ENCODE assay signal across 8 cellular contexts in genomic region chr17:57911834-57912673, GRCh38. TPM values are rescaled to one million over a fixed set of nuclear protein-coding genes. Genes with fewer than 3 reads are reported as not detected.
A peak's percentile ranks its signal among the peaks of the same experiment; 100 is the strongest.
DNase-seq lines count a peak whose midpoint lies in the region; ATAC-seq, FAIRE-seq and TF ChIP-seq lines count a peak whose summit lies in the region.

No MANE protein-coding gene starts in this region.

- no peak overlapping the region for H3K4me3 Mint-ChIP-seq in endodermal cell
- no peak overlapping the region for H3K4me3 Mint-ChIP-seq in nephron
- no peak overlapping the region for H3K4me3 Mint-ChIP-seq in activated T-cell treated with anti-CD3 and anti-CD28 coated beads, Interleukin-2, amount 50 U/mL, for 72 hours

- H3K27me3 Mint-ChIP-seq in endodermal cell (ENCODE audit: insufficient read depth), result no peaks in the 10 kb centered on the region
- H3K27me3 Mint-ChIP-seq in nephron (ENCODE audit: low read depth), result peaks cover 4% of the 10 kb centered on the region
- peaks cover 6% of the 10 kb centered on the region for H3K27me3 Mint-ChIP-seq in activated T-cell treated with anti-CD3 and anti-CD28 coated beads, Interleukin-2, amount 50 U/mL, for 72 hours (ENCODE audit: low read depth)

- no peak overlapping the region for H3K4me3 ChIP-seq in endodermal cell (ENCODE audit: low read length)

- no peak for DNase-seq in D721Med (ENCODE audit: insufficient read length, low spot score)
- peak; percentile 93 to 96 for DNase-seq in NCI-H446 (lab: John Stamatoyannopoulos, UW)
- peak; percentile 77 for DNase-seq in endodermal cell
- DNase-seq in activated gamma-delta T cell (lab: John Stamatoyannopoulos, UW), result no peak
- no peak for DNase-seq in mesenteric fat pad (ENCODE audit: low spot score)
- no peak for DNase-seq in SIG-M5 treated with dmso at 0.1 percent for 504 hours (lab: John Stamatoyannopoulos, UW; ENCODE audit: unreplicated experiment)
- DNase-seq in activated T-cell treated with anti-CD3 and anti-CD28 coated beads, Interleukin-2, amount 50 U/mL, for 72 hours, result no peak

- 83 to 85% methylated on average over 9 to 13 of the region's 13 CpGs for WGBS in endodermal cell (ENCODE audit: insufficient coverage in 1 of 2, insufficient read length in 1 of 2), 2 experiments

- H3K27me3 ChIP-seq in endodermal cell (ENCODE audit: control insufficient read depth, insufficient read depth, low read length, poor library complexity, severe bottlenecking), result no peaks in the 10 kb centered on the region

- FAIRE-seq in D721Med (lab: Jason Lieb, UNC), result no peak

- no peak for ATAC-seq in activated T-cell treated with anti-CD3 and anti-CD28 coated beads, Interleukin-2, amount 50 U/mL, for 72 hours (replicated peaks in 1 of 2)

- H3K36me3 Mint-ChIP-seq in endodermal cell (ENCODE audit: low read depth), result no peaks in the 10 kb centered on the region
- H3K36me3 Mint-ChIP-seq in nephron (ENCODE audit: low read depth), result no peaks in the 10 kb centered on the region
- H3K36me3 Mint-ChIP-seq in activated T-cell treated with anti-CD3 and anti-CD28 coated beads, Interleukin-2, amount 50 U/mL, for 72 hours (ENCODE audit: insufficient read depth in 2 of 2), result no peaks in the 10 kb centered on the region

- H3K36me3 ChIP-seq in endodermal cell (ENCODE audit: control insufficient read depth, insufficient read depth, low read length), result no peaks in the 10 kb centered on the region

- H3K9me3 ChIP-seq in endodermal cell (ENCODE audit: control insufficient read depth, low read length), result no peaks in the 10 kb centered on the region

- peak overlapping the region; percentile 79 for H3K27ac ChIP-seq in endodermal cell (ENCODE audit: low read depth, low read length)

- H3K9ac ChIP-seq in endodermal cell (ENCODE audit: extremely low read depth, low read length, poor library complexity, severe bottlenecking), result no peak overlapping the region

- peaks cover 25% of the 10 kb centered on the region for H3K4me1 ChIP-seq in endodermal cell (ENCODE audit: control insufficient read depth, insufficient read depth, low read length)

- peaks cover 57% of the 10 kb centered on the region for H3K4me1 Mint-ChIP-seq in endodermal cell
- peaks cover 74% of the 10 kb centered on the region for H3K4me1 Mint-ChIP-seq in nephron
- H3K4me1 Mint-ChIP-seq in activated T-cell treated with anti-CD3 and anti-CD28 coated beads, Interleukin-2, amount 50 U/mL, for 72 hours (ENCODE audit: low read depth), result peaks cover 1% of the 10 kb centered on the region

- H3K27ac Mint-ChIP-seq in endodermal cell, result no peak overlapping the region
- H3K27ac Mint-ChIP-seq in nephron, result peak overlapping the region; percentile 50 to 90 (median 76)
- no peak overlapping the region for H3K27ac Mint-ChIP-seq in activated T-cell treated with anti-CD3 and anti-CD28 coated beads, Interleukin-2, amount 50 U/mL, for 72 hours

- H3K9me3 Mint-ChIP-seq in endodermal cell (no peaks in the 10 kb centered on the region), nephron (no peaks in the 10 kb centered on the region)
- no peaks in the 10 kb centered on the region for H3K9me3 Mint-ChIP-seq in activated T-cell treated with anti-CD3 and anti-CD28 coated beads, Interleukin-2, amount 50 U/mL, for 72 hours

- peak; percentile 9 for TF ChIP-seq CTCF in D721Med (IDR thresholded peaks at IDR 0.05; ENCODE audit: insufficient read depth, missing control alignments)
- TF ChIP-seq CTCF in endodermal cell (conservative IDR thresholded peaks at IDR 0.05), result no peak
- no peak for TF ChIP-seq CTCF in nephron (IDR thresholded peaks at IDR 0.05; ENCODE audit: unreplicated experiment in 3 of 3)

RNA-seq across cellular contexts. Expression of gene CUEDC1, which starts 43.2 kb away (rescaled TPM):
- total RNA-seq in endodermal cell (10 to 100 TPM; 11.0 to 18.7 TPM), mesenteric fat pad (34.1 TPM)
- 43.5 TPM for polyA plus RNA-seq in endodermal cell (2013, experiment 1 of 2)
- 39.6 TPM for polyA plus RNA-seq in endodermal cell (2013, experiment 2 of 2)
- total RNA-seq in activated T-cell treated with anti-CD3 and anti-CD28 coated beads, Interleukin-2, amount 50 U/mL, for 72 hours, result 1 to 10 TPM; 1.1 to 1.4 TPM

Comparison
In these comparisons a context has a peak if more than half of its experiments do, and no peak if none do; other contexts are left out.
1. DNase-seq: peak in NCI-H446 (2 of 2) and endodermal cell (single experiment); none in D721Med (single experiment), activated gamma-delta T cell (single experiment), mesenteric fat pad (single experiment), SIG-M5 treated with dmso at 0.1 percent for 504 hours (single experiment) and activated T-cell treated with anti-CD3 and anti-CD28 coated beads, Interleukin-2, amount 50 U/mL, for 72 hours (0 of 2).
2. H3K27ac Mint-ChIP-seq: peak in nephron (3 of 3); none in endodermal cell (single experiment) and activated T-cell treated with anti-CD3 and anti-CD28 coated beads, Interleukin-2, amount 50 U/mL, for 72 hours (single experiment).
3. RNA of gene CUEDC1, which starts 43.2 kb away (total RNA-seq): 34.1 TPM in mesenteric fat pad (single experiment) and 11.0 to 18.7 TPM in endodermal cell; 1.1 to 1.4 TPM in activated T-cell treated with anti-CD3 and anti-CD28 coated beads, Interleukin-2, amount 50 U/mL, for 72 hours; every median in the first group is over 4 times any median in the second.